8 cellular contexts compared by ENCODE assay signal in the genomic region with DNA sequence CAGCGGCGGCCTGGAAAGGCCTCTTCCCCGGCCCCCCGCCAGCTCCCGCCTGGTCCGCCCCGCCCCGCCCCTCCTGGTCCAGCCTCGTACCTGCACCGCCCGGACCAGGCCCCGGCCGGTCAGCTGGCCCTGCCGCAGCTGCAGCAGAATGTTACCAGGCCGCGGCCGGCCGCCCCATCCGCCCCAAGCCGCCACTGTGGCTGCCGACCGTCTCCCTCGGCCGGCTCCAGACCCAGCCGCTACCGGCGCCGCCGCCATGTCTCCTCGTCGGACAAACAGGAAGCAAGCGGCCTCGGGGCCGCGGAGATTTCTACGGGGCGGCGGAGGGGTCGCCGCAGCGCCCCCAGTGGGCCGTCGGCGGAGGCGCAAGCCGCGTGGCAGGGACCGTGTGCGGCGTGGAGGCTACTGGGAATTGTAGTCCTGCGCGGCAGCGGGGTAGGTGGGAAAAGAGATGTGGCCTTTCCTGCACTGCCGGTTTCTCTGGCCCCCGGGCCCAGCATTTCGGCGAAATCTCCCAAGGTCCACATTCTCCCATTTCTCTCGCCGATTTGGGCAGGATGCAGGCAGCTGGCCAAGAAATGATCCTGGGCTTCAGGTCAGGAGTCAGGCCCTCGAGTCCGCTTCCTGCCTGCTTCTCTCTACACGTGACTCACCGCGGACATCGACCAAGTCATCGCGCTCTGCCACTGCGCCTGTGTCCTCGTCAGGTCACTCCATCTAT. TPM values are rescaled to one million over a fixed set of nuclear protein-coding genes. Genes with fewer than 3 reads are reported as not detected.
DNase-seq lines count a peak whose midpoint lies in the region; ATAC-seq and TF ChIP-seq lines count a peak whose summit lies in the region.

TRPC4AP (minus strand) TSS at position 284 of the 721 bp plus-strand sequence; CDS start at position 258, 26 bp downstream.

- DNase-seq in CD1c-positive myeloid dendritic cell (ENCODE audit: extremely low spot score) = peak; percentile 97
- peak; percentile 72 for DNase-seq in GM19240 (ENCODE audit: insufficient read length, low spot score)
- peak; percentile 82 for DNase-seq in NCI-H526 treated with DMSO at 0.1 percent for 48 hours (lab: John Stamatoyannopoulos, UW)
- peak; percentile 86 to 89 for DNase-seq in activated CD4-positive, alpha-beta T cell treated with anti-CD3 and anti-CD28 coated beads, Interleukin-2, amount 50 U/mL, for 48 hours
- DNase-seq in dorsolateral prefrontal cortex = peak; percentile 73 to 92 (median 86)
- DNase-seq in lower leg skin (ENCODE audit: low spot score in 2 of 2) = peak; percentile 85 to 97
- DNase-seq in stimulated activated CD4-positive, alpha-beta T cell treated with anti-CD3 and anti-CD28 coated beads, TNF-alpha, amount 100 ng/mL, for 1 hour (ENCODE audit: low read depth in 3 of 3, low spot score in 1 of 3) = peak; percentile 54 to 84 (median 77)

- peak within 1 kb of the TSS; percentile 77 to 98 (median 94) for H3K27ac ChIP-seq in dorsolateral prefrontal cortex

- TF ChIP-seq CTCF in dorsolateral prefrontal cortex (IDR thresholded peaks at IDR 0.05 in 54 of 56, conservative IDR thresholded peaks at IDR 0.05 in 2 of 56; ENCODE audit: low read depth in 1 of 56, partially characterized antibody in 56 of 56) = peak; percentile 80 to 99 (median 96)
- peak in 2 of 3 donors; percentile 20 to 94 for TF ChIP-seq CTCF in lower leg skin (IDR thresholded peaks at IDR 0.05)

- WGBS in lower leg skin, 2 donors = 2 to 7% methylated on average over 26 to 36 of the region's 69 CpGs

- H3K27me3 ChIP-seq in dorsolateral prefrontal cortex = no peaks in the 10 kb centered on the region

- no peak for TF ChIP-seq POLR2A in lower leg skin (IDR thresholded peaks at IDR 0.05)

- intact Hi-C loops in dorsolateral prefrontal cortex (cut with DNase I) = loop anchor here (2.0 to 5.0 kb wide), 8 partner anchors 44 to 218 kb away; partner anchors contain the start of genes EDEM2 (in 2 of the 2), GSS (in 2 of the 2) and MYH7B (in 2 of the 2)
- intact Hi-C loops in lower leg skin (cut with DNase I; ENCODE audit: low total_unique reads) = no loop called here

- ATAC-seq in HG03460 (IDR thresholded peaks at IDR 0.05; ENCODE audit: unreplicated experiment) = peak; percentile 88

- peak within 1 kb of the TSS; percentile 75 to 98 (median 94) for H3K4me3 ChIP-seq in dorsolateral prefrontal cortex
- peak within 1 kb of the TSS; percentile 80 for H3K4me3 ChIP-seq in lower leg skin (ENCODE audit: low read depth, poor library complexity, severe bottlenecking)

RNA-seq across cellular contexts. Expression of gene TRPC4AP, which starts in this region (rescaled TPM):
- total RNA-seq in dorsolateral prefrontal cortex = 10 to 100 TPM; 43.4 to 98.1 (median 66.6) TPM
- total RNA-seq in lower leg skin = 10 to 100 TPM; 40.3 to 64.5 (median 50.0) TPM

Comparison
In these comparisons a context has a peak if more than half of its experiments do, and no peak if none do; other contexts are left out.
1. Peak in every context shown above with its lines: DNase-seq, ATAC-seq, H3K4me3 ChIP-seq and H3K27ac ChIP-seq.